Comparison of ENCODE assay signal across 10 cellular contexts in the genomic region with DNA sequence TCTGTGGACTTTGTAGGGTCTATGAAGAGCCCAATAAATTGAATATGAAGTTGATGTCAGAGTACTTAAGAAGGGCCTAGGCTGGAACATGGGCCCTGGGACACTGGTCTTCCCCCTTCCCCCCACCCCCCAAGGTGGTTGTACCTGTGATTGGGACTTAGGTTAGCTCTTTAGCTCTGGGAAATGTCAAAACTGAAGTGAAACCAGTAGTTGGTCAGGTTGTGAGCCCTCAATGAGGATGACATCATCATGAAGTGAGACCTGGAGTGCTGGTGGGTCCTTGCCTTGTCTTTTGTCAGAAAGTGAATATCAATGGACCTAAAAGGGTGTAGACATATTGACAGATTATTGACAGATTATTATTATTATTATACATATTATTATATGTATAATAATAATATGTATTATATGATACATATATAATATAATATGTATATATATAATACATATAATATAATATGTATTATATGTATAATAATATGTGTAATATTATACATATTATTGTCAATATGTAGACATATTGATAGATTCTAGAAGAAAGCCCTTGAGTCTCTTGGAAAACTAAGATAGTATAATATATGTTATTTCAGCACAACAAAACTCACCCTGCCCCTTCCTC. TPM values are rescaled to one million over a fixed set of nuclear protein-coding genes. Genes with fewer than 3 reads are reported as not detected.
DNase-seq lines count a peak whose midpoint lies in the region; ATAC-seq, FAIRE-seq and TF ChIP-seq lines count a peak whose summit lies in the region.
"Had no signal": no experiment of that assay in that cellular context is flagged by ENCODE, and none has a peak within 500 bp of the region (broad histone marks: within the 10 kb centered on the region; RNA-seq: fewer than 3 reads in every experiment).

No MANE protein-coding gene starts in this region.

- TF ChIP-seq CTCF in pancreas (IDR thresholded peaks at IDR 0.05): no peak

- H3K36me3 ChIP-seq in pancreas: no peaks in the 10 kb centered on the region
- H3K36me3 ChIP-seq in aorta (ENCODE audit: control insufficient read depth in 1 of 2, insufficient read depth in 2 of 2, low read length in 1 of 2): peaks cover 0 to 2% of the 10 kb centered on the region in 2 donors

- H3K27ac ChIP-seq in pancreas (no peak overlapping the region), aorta (ENCODE audit: low read depth in 1 of 2, low read length in 2 of 2) (no peak overlapping the region)
- H3K27ac ChIP-seq: BLaER1 had no signal

- peaks cover 20 to 25% (median 22%) of the 10 kb centered on the region in 3 donors for H3K4me1 ChIP-seq in pancreas
- peaks cover 0 to 5% of the 10 kb centered on the region in 2 donors for H3K4me1 ChIP-seq in aorta (ENCODE audit: control insufficient read depth in 1 of 2, insufficient read depth in 2 of 2, low read length in 2 of 2)

- H3K36me3 Mint-ChIP-seq in activated naive CD4-positive, alpha-beta T cell treated with anti-CD3 and anti-CD28 coated beads, Interleukin-2, amount 50 U/mL, for 72 hours: peaks cover 29 to 32% of the 10 kb centered on the region in 2 donors
- peaks cover 24 to 40% of the 10 kb centered on the region in 2 donors for H3K36me3 Mint-ChIP-seq in stimulated activated naive B cell treated with anti-CD40 and anti-IgM and Interleukin-4, amounts not matched to agents 10 μg/mL and 1 μg/mL and 100 μg/mL, for 72 hours

- H3K4me3 Mint-ChIP-seq in stimulated activated naive B cell treated with anti-CD40 and anti-IgM and Interleukin-4, amounts not matched to agents 10 μg/mL and 1 μg/mL and 100 μg/mL, for 72 hours: no peak overlapping the region

- H3K4me1 Mint-ChIP-seq in stimulated activated naive B cell treated with anti-CD40 and anti-IgM and Interleukin-4, amounts not matched to agents 10 μg/mL and 1 μg/mL and 100 μg/mL, for 72 hours: peaks cover 36 to 58% of the 10 kb centered on the region in 2 donors

- peak; percentile 71 to 77 for ATAC-seq in activated naive CD4-positive, alpha-beta T cell treated with anti-CD3 and anti-CD28 coated beads, Interleukin-2, amount 50 U/mL, for 72 hours
- peak; percentile 71 for ATAC-seq in GM21825 (IDR thresholded peaks at IDR 0.05; ENCODE audit: unreplicated experiment)
- ATAC-seq in HG03521 (IDR thresholded peaks at IDR 0.05; ENCODE audit: unreplicated experiment): peak; percentile 86
- peak; percentile 62 to 69 for ATAC-seq in stimulated activated naive B cell treated with anti-CD40 and anti-IgM and Interleukin-4, amounts not matched to agents 10 μg/mL and 1 μg/mL and 100 μg/mL, for 72 hours (replicated peaks)
- no peak for ATAC-seq in pancreas
- no peak for ATAC-seq in Right ventricle myocardium inferior
- no peak for ATAC-seq in aorta (ENCODE audit: low FRiP score)

- H3K4me3 ChIP-seq in pancreas (no peak overlapping the region), aorta (ENCODE audit: low read length in 2 of 2) (no peak overlapping the region)
- H3K4me3 ChIP-seq: BLaER1 had no signal

- H3K9me3 Mint-ChIP-seq in activated naive CD4-positive, alpha-beta T cell treated with anti-CD3 and anti-CD28 coated beads, Interleukin-2, amount 50 U/mL, for 72 hours: no peaks in the 10 kb centered on the region
- H3K9me3 Mint-ChIP-seq in stimulated activated naive B cell treated with anti-CD40 and anti-IgM and Interleukin-4, amounts not matched to agents 10 μg/mL and 1 μg/mL and 100 μg/mL, for 72 hours: no peaks in the 10 kb centered on the region

- H3K27me3 Mint-ChIP-seq in stimulated activated naive B cell treated with anti-CD40 and anti-IgM and Interleukin-4, amounts not matched to agents 10 μg/mL and 1 μg/mL and 100 μg/mL, for 72 hours: no peaks in the 10 kb centered on the region

- DNase-seq in activated naive CD4-positive, alpha-beta T cell treated with anti-CD3 and anti-CD28 coated beads, Interleukin-2, amount 50 U/mL, for 72 hours (ENCODE audit: low spot score in 2 of 2): peak in 1 of 2 donors; percentile 16
- no peak for DNase-seq in activated naive CD4-positive, alpha-beta T cell (lab: John Stamatoyannopoulos, UW)
- no peak for DNase-seq in stimulated activated naive B cell treated with anti-CD40 and anti-IgM and Interleukin-4, amounts not matched to agents 10 μg/mL and 1 μg/mL and 100 μg/mL, for 72 hours
- DNase-seq in pancreas (no peak), Right ventricle myocardium inferior (ENCODE audit: missing footprints) (no peak), aorta (no peak)

- H3K27me3 ChIP-seq in pancreas: no peaks in the 10 kb centered on the region
- H3K27me3 ChIP-seq in aorta (ENCODE audit: control insufficient read depth in 1 of 2, insufficient read depth in 2 of 2, low read length in 1 of 2): no peaks in the 10 kb centered on the region
- H3K27me3 ChIP-seq: BLaER1 had no signal

- H3K9me3 ChIP-seq in pancreas (no peaks in the 10 kb centered on the region), aorta (ENCODE audit: control insufficient read depth, low read length) (no peaks in the 10 kb centered on the region)
- H3K9me3 ChIP-seq: BLaER1 had no signal

- no peak overlapping the region for H3K27ac Mint-ChIP-seq in activated naive CD4-positive, alpha-beta T cell treated with anti-CD3 and anti-CD28 coated beads, Interleukin-2, amount 50 U/mL, for 72 hours
- no peak overlapping the region for H3K27ac Mint-ChIP-seq in stimulated activated naive B cell treated with anti-CD40 and anti-IgM and Interleukin-4, amounts not matched to agents 10 μg/mL and 1 μg/mL and 100 μg/mL, for 72 hours

- intact Hi-C loops in pancreas (cut with DNase I) (no loop called here), Right ventricle myocardium inferior (cut with DNase I) (no loop called here), aorta (cut with DNase I) (no loop called here)

- no peak for FAIRE-seq in pancreas (lab: Jason Lieb, UNC)

RNA-seq across cellular contexts. Expression of a gene that starts 5.4 kb away (rescaled TPM):
- total RNA-seq in activated naive CD4-positive, alpha-beta T cell treated with anti-CD3 and anti-CD28 coated beads, Interleukin-2, amount 50 U/mL, for 72 hours: 10 to 100 TPM; 10.0 to 11.6 TPM
- 1 to 10 TPM; 2.0 to 5.3 (median 4.0) TPM for total RNA-seq in pancreas
- polyA plus RNA-seq in pancreas: 1 to 10 TPM; 1.4 to 2.6 TPM
- 7.5 TPM for total RNA-seq in Right ventricle myocardium inferior
- 1 to 10 TPM; 3.6 to 3.7 TPM for total RNA-seq in aorta
- polyA plus RNA-seq in aorta: 1 to 10 TPM in 1 of 2 donors, under 1 TPM in 1; 0.74 to 1.5 TPM

RNA-seq across cellular contexts. Expression of a gene that starts 35.1 kb away (rescaled TPM):
- not detected for total RNA-seq in activated naive CD4-positive, alpha-beta T cell treated with anti-CD3 and anti-CD28 coated beads, Interleukin-2, amount 50 U/mL, for 72 hours
- total RNA-seq in pancreas (1 to 10 TPM in 5 of 6 donors, under 1 TPM in 1; 0.92 to 7.6 (median 1.7) TPM), Right ventricle myocardium inferior (7.5 TPM), aorta (10 to 100 TPM; 17.5 to 22.2 TPM)
- polyA plus RNA-seq in pancreas (under 1 TPM; 0.77 to 0.80 TPM), aorta (1 to 10 TPM; 8.0 to 8.8 TPM)
- total RNA-seq: epithelial cell of proximal tubule had no signal

Comparison
In these comparisons a context has a peak if more than half of its experiments do, and no peak if none do; other contexts are left out.
1. ATAC-seq: peak in activated naive CD4-positive, alpha-beta T cell treated with anti-CD3 and anti-CD28 coated beads, Interleukin-2, amount 50 U/mL, for 72 hours (2 of 2), GM21825 (single experiment), HG03521 (single experiment) and stimulated activated naive B cell treated with anti-CD40 and anti-IgM and Interleukin-4, amounts not matched to agents 10 μg/mL and 1 μg/mL and 100 μg/mL, for 72 hours (2 of 2); none in pancreas (0 of 4), Right ventricle myocardium inferior (single experiment) and aorta (single experiment).